ENCODE assay signal across 20 cellular contexts in genomic region chr4:1178300-1179088, GRCh38. TPM values are rescaled to one million over a fixed set of nuclear protein-coding genes. Genes with fewer than 3 reads are reported as not detected.
DNase-seq lines count a peak whose midpoint lies in the region; ATAC-seq and TF ChIP-seq lines count a peak whose summit lies in the region.
"Had no signal": no experiment of that assay in that cellular context is flagged by ENCODE, and none has a peak within 500 bp of the region (broad histone marks: within the 10 kb centered on the region; RNA-seq: fewer than 3 reads in every experiment).

No MANE protein-coding gene starts in this region.

- no peak overlapping the region for H2AFZ ChIP-seq in mammary epithelial cell (ENCODE audit: low read depth, low read length)
- H2AFZ ChIP-seq: neural progenitor cell had no signal

- dilution Hi-C loops in mammary epithelial cell (cut with HindIII; ENCODE audit: low sequenced_read_pairs) = loop anchor here (10.0 kb wide), 1 partner anchor 76 kb away; no protein-coding TSS in a partner anchor

- H3K36me3 Mint-ChIP-seq in natural killer cell = peaks cover 27% of the 10 kb centered on the region
- H3K36me3 Mint-ChIP-seq: neural progenitor cell had no signal

- H3K27me3 Mint-ChIP-seq in natural killer cell (ENCODE audit: low read depth in 2 of 2) = no peaks in the 10 kb centered on the region
- H3K27me3 Mint-ChIP-seq: activated naive CD8-positive, alpha-beta T cell had no signal

- peaks cover 9% of the 10 kb centered on the region for H3K27me3 ChIP-seq in mammary epithelial cell (ENCODE audit: insufficient read depth, low read length)

- BruUV-seq in mammary epithelial cell (replicated peaks; lab: Mats Ljungman, UMichigan) = no TSS peak

- H3K4me3 ChIP-seq in mammary epithelial cell (replicated peaks in 1 of 3; ENCODE audit: insufficient read depth in 1 of 3, low read depth in 2 of 3, low read length in 3 of 3) = no peak overlapping the region
- H3K4me3 ChIP-seq: neural progenitor cell, thoracic aorta had no signal

- intact Hi-C loops in mammary epithelial cell (cut with micrococcal nuclease) = no loop called here
- intact Hi-C loops in natural killer cell (cut with micrococcal nuclease) = no loop called here

- peak overlapping the region; percentile 14; the same call in 1 of the 2 replicates for H3K27ac ChIP-seq in C4-2B
- H3K27ac ChIP-seq in mammary epithelial cell (ENCODE audit: insufficient read depth, low read depth, low read length) = no peak overlapping the region
- H3K27ac ChIP-seq: neural progenitor cell, thoracic aorta had no signal

- H3K9me3 Mint-ChIP-seq in natural killer cell = peaks cover 5 to 12% of the 10 kb centered on the region in 2 donors

- CTCF ChIA-PET in mammary epithelial cell (lab: Charles Lee; ENCODE audit: low non-redundant PET) = no interaction called here

- no peaks in the 10 kb centered on the region for H3K9me3 ChIP-seq in mammary epithelial cell (replicated peaks; ENCODE audit: insufficient read depth, low read length)
- H3K9me3 ChIP-seq: thoracic aorta had no signal

- peaks cover 15% of the 10 kb centered on the region for H3K4me1 ChIP-seq in mammary epithelial cell (ENCODE audit: insufficient read depth, low read length)
- H3K4me1 ChIP-seq: neural progenitor cell had no signal

- H3K9ac ChIP-seq in mammary epithelial cell (ENCODE audit: insufficient read depth, low read length) = no peak overlapping the region
- H3K9ac ChIP-seq: neural progenitor cell had no signal

- no peak for ATAC-seq in natural killer cell
- ATAC-seq in GM18511 (IDR thresholded peaks at IDR 0.05; ENCODE audit: unreplicated experiment) = no peak
- ATAC-seq: stimulated activated naive B cell treated with anti-CD40 and anti-IgM and Interleukin-4, amounts not matched to agents 10 μg/mL and 1 μg/mL and 100 μg/mL, for 72 hours had no signal

- DNase-seq in HCEC 1CT (peak; percentile 44), mammary epithelial cell (peak; percentile 24), natural killer cell (no peak), cerebellar cortex (ENCODE audit: low spot score) (no peak), NCI-H1694 treated with DMSO at 0.1 percent for 48 hours (lab: John Stamatoyannopoulos, UW) (no peak)
- no peak for DNase-seq in activated CD4-positive, alpha-beta T cell treated with anti-CD3 and anti-CD28 coated beads for 1 hour
- DNase-seq: activated CD4-positive, alpha-beta T cell treated with anti-CD3 and anti-CD28 coated beads, Interleukin-2, amount 50 U/mL, for 1 hour; activated T-cell treated with anti-CD3 and anti-CD28 coated beads, Interleukin-2, amount 50 U/mL, for 1 hour; dermis blood vessel endothelial cell; HFFc6; KG1; Right ventricle myocardium superior; stimulated activated naive B cell treated with anti-CD40 and anti-IgM and Interleukin-4, amounts not matched to agents 10 μg/mL and 1 μg/mL and 100 μg/mL, for 72 hours had no signal

- no peak overlapping the region for H3K4me2 ChIP-seq in mammary epithelial cell (ENCODE audit: insufficient read depth, low read depth, low read length)
- H3K4me2 ChIP-seq: neural progenitor cell had no signal

- WGBS in mammary epithelial cell (ENCODE audit: low coverage, missing lambda C conversion rate) = 84% methylated on average over 7 of the region's 11 CpGs

- in situ Hi-C loops in mammary epithelial cell (cut with MboI; ENCODE audit: low sequenced_read_pairs in 2 of 2) = no loop called here

- peak overlapping the region; percentile 9 to 79 for H3K27ac Mint-ChIP-seq in natural killer cell
- H3K27ac Mint-ChIP-seq: activated naive CD8-positive, alpha-beta T cell; HFFc6; mesothelial cell of epicardium; neural progenitor cell; stimulated activated naive B cell treated with anti-CD40 and anti-IgM and Interleukin-4, amounts not matched to agents 10 μg/mL and 1 μg/mL and 100 μg/mL, for 72 hours; T-cell had no signal

- peaks cover 65 to 88% of the 10 kb centered on the region in 2 donors for H3K4me1 Mint-ChIP-seq in natural killer cell
- H3K4me1 Mint-ChIP-seq: neural progenitor cell had no signal

- no peaks in the 10 kb centered on the region for H3K79me2 ChIP-seq in mammary epithelial cell (ENCODE audit: insufficient read depth, low read length)

- TF ChIP-seq CTCF in C4-2B (conservative IDR thresholded peaks at IDR 0.05) = no peak
- no peak for TF ChIP-seq CTCF in mammary epithelial cell (conservative IDR thresholded peaks at IDR 0.05 in 1 of 2, IDR thresholded peaks at IDR 0.05 in 1 of 2; ENCODE audit: extremely low read depth in 1 of 2, insufficient read depth in 1 of 2, low read depth in 1 of 2, low read length in 2 of 2)
- TF ChIP-seq CTCF in natural killer cell (IDR thresholded peaks at IDR 0.05) = no peak

- H3K4me3 Mint-ChIP-seq in natural killer cell = peak overlapping the region; percentile 54
- H3K4me3 Mint-ChIP-seq: activated naive CD8-positive, alpha-beta T cell; HFFc6; mesothelial cell of epicardium; neural progenitor cell; stimulated activated naive B cell treated with anti-CD40 and anti-IgM and Interleukin-4, amounts not matched to agents 10 μg/mL and 1 μg/mL and 100 μg/mL, for 72 hours; T-cell had no signal

- H3K36me3 ChIP-seq in mammary epithelial cell (ENCODE audit: insufficient read depth, low read length) = no peaks in the 10 kb centered on the region
- H3K36me3 ChIP-seq: neural progenitor cell, thoracic aorta had no signal

- H4K20me1 ChIP-seq in mammary epithelial cell (ENCODE audit: insufficient read depth, low read length) = no peaks in the 10 kb centered on the region

RNA-seq across cellular contexts. Expression of gene SPON2, which starts 6.1 kb away (rescaled TPM):
- 1 to 10 TPM in 1 of 2 donors, under 1 TPM in 1; 0.83 to 1.2 TPM for total RNA-seq in mammary epithelial cell
- 0.11 TPM for polyA plus RNA-seq in mammary epithelial cell
- not detected for polyA minus RNA-seq in mammary epithelial cell
- total RNA-seq in natural killer cell = 1,000 to 10,000 TPM; 1,124 to 1,574 (median 1,339) TPM

Comparison
In these comparisons a context has a peak if more than half of its experiments do, and no peak if none do; other contexts are left out.
1. DNase-seq: peak in HCEC 1CT (single experiment) and mammary epithelial cell (single experiment); none in natural killer cell (single experiment), cerebellar cortex (single experiment), NCI-H1694 treated with DMSO at 0.1 percent for 48 hours (single experiment) and activated CD4-positive, alpha-beta T cell treated with anti-CD3 and anti-CD28 coated beads for 1 hour (single experiment).
2. RNA of gene SPON2, which starts 6.1 kb away (total RNA-seq): 1,124 to 1,574 TPM in natural killer cell; 0.83 to 1.2 TPM in mammary epithelial cell; every median in the first group is over 100 times any median in the second.